Comparison of ENCODE assay signal across 12 cellular contexts in the genomic region with DNA sequence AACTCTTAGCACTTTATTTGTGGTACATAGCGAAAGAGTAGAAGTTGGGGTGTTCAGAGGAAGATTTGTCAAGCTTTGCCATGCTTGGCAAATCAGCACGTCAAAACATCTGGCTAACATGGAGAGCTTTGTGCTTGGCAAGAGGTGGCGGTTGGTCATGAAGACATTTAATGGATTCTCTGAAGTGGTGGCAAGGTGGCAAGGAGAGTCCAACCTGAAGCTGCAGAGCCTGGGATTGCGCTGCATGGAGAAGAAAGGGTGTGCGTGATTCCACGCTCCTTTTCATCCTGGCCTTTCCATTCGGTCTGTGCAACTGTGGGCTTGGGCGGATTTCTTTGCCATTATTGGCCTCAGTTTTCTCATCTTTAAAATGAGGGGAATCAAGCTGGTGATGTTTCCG. TPM values are rescaled to one million over a fixed set of nuclear protein-coding genes. Genes with fewer than 3 reads are reported as not detected.
A peak's percentile ranks its signal among the peaks of the same experiment; 100 is the strongest.
DNase-seq lines count a peak whose midpoint lies in the region; ATAC-seq and TF ChIP-seq lines count a peak whose summit lies in the region.
"Had no signal": no experiment of that assay in that cellular context is flagged by ENCODE, and none has a peak within 500 bp of the region (broad histone marks: within the 10 kb centered on the region; RNA-seq: fewer than 3 reads in every experiment).

No MANE protein-coding gene starts in this region.

- H3K4me3 Mint-ChIP-seq in naive thymus-derived CD4-positive, alpha-beta T cell, result peak overlapping the region in 6 of 10 donors; percentile 61 to 95 (median 89)

- peak overlapping the region; percentile 92 for H3K27ac ChIP-seq in colonic mucosa
- H3K27ac ChIP-seq in naive thymus-derived CD4-positive, alpha-beta T cell (ENCODE audit: low read depth, low read length), result no peak overlapping the region
- no peak overlapping the region for H3K27ac ChIP-seq in A673 (ENCODE audit: low read depth, low read length, poor library complexity, severe bottlenecking)

- H3K4me3 ChIP-seq in colonic mucosa (no peak overlapping the region), A673 (ENCODE audit: low read depth, low read length, poor library complexity, severe bottlenecking) (no peak overlapping the region), foreskin fibroblast (ENCODE audit: low read depth in 1 of 2, low read length in 2 of 2) (no peak overlapping the region)
- no peak overlapping the region for H3K4me3 ChIP-seq in naive thymus-derived CD4-positive, alpha-beta T cell (ENCODE audit: low read length)
- H3K4me3 ChIP-seq: mucosa of descending colon had no signal

- H3K27me3 ChIP-seq in colonic mucosa, result no peaks in the 10 kb centered on the region
- H3K27me3 ChIP-seq in naive thymus-derived CD4-positive, alpha-beta T cell (ENCODE audit: control insufficient read depth in 2 of 2, insufficient read depth in 2 of 2, low read length in 2 of 2), result no peaks in the 10 kb centered on the region
- H3K27me3 ChIP-seq in A673 (replicated peaks; ENCODE audit: insufficient read depth, low read depth, low read length, poor library complexity), result no peaks in the 10 kb centered on the region

- peaks cover 0 to 3% (median 0%) of the 10 kb centered on the region in 11 donors for H3K9me3 Mint-ChIP-seq in naive thymus-derived CD4-positive, alpha-beta T cell
- H3K9me3 Mint-ChIP-seq: activated T-helper 2 cell treated with anti-CD3 and anti-CD28 coated beads, Interferon-gamma antibody, Interleukin-2, Interleukin-4, amounts not matched to agents 10 μg/mL and 5 μg/mL and 100 μg/mL, durations not matched to agents 14 hours and 24 hours and 36 hours had no signal

- peak overlapping the region in 1 of 2 donors; percentile 64 for H3K9ac ChIP-seq in colonic mucosa (ENCODE audit: low read depth in 2 of 2, low read length in 2 of 2)

- peaks cover 0 to 8% (median 0%) of the 10 kb centered on the region in 5 donors for H3K36me3 Mint-ChIP-seq in naive thymus-derived CD4-positive, alpha-beta T cell

- CTCF ChIA-PET in naive thymus-derived CD4-positive, alpha-beta T cell (lab: Charles Lee), result no interaction called here
- CTCF ChIA-PET in A673 (lab: Charles Lee), result no interaction called here

- H3K27me3 Mint-ChIP-seq in naive thymus-derived CD4-positive, alpha-beta T cell, result peaks cover 0 to 8% (median 0%) of the 10 kb centered on the region in 5 donors

- H3K27ac Mint-ChIP-seq in naive thymus-derived CD4-positive, alpha-beta T cell, result peak overlapping the region in 7 of 9 donors; percentile 4 to 88 (median 64)
- H3K27ac Mint-ChIP-seq: activated T-helper 2 cell treated with anti-CD3 and anti-CD28 coated beads, Interferon-gamma antibody, Interleukin-2, Interleukin-4, amounts not matched to agents 10 μg/mL and 5 μg/mL and 100 μg/mL, durations not matched to agents 14 hours and 24 hours and 36 hours had no signal

- H3K4me1 Mint-ChIP-seq in naive thymus-derived CD4-positive, alpha-beta T cell, result peaks cover 25 to 71% (median 61%) of the 10 kb centered on the region in 7 donors

- H3K36me3 ChIP-seq in colonic mucosa, result no peaks in the 10 kb centered on the region
- H3K36me3 ChIP-seq in naive thymus-derived CD4-positive, alpha-beta T cell (ENCODE audit: control insufficient read depth in 2 of 3, insufficient read depth in 3 of 3, low read length in 3 of 3), result peaks cover 0 to 3% (median 0%) of the 10 kb centered on the region in 3 experiments
- H3K36me3 ChIP-seq in A673 (ENCODE audit: insufficient read depth, low read length, poor library complexity, severe bottlenecking), result no peaks in the 10 kb centered on the region

- DNase-seq in cardiac septum (ENCODE audit: low spot score) (peak; percentile 69), left cardiac atrium (no peak), colonic mucosa (peak; percentile 18), A673 (ENCODE audit: low spot score) (no peak), T-helper 9 cell (no peak), foreskin fibroblast (no peak), erythroblast (lab: John Stamatoyannopoulos, UW) (no peak)
- DNase-seq in naive thymus-derived CD4-positive, alpha-beta T cell, result no peak
- DNase-seq: activated CD4-positive, alpha-beta T cell treated with anti-CD3 and anti-CD28 coated beads for 4 hours; DMS53; mucosa of descending colon had no signal

- H3K4me1 ChIP-seq in colonic mucosa (peaks cover 13% of the 10 kb centered on the region), A673 (ENCODE audit: insufficient read depth, low read length, poor library complexity, severe bottlenecking) (peaks cover 9% of the 10 kb centered on the region)
- peaks cover 5 to 7% of the 10 kb centered on the region in 2 donors for H3K4me1 ChIP-seq in naive thymus-derived CD4-positive, alpha-beta T cell (ENCODE audit: control insufficient read depth in 2 of 2, insufficient read depth in 2 of 2, low read length in 2 of 2)

- no peak for ATAC-seq in left cardiac atrium
- ATAC-seq in naive thymus-derived CD4-positive, alpha-beta T cell, result no peak
- ATAC-seq: mucosa of descending colon had no signal

- POLR2A ChIA-PET in naive thymus-derived CD4-positive, alpha-beta T cell (lab: Charles Lee), result interaction anchor here (0.5 to 6.8 kb wide), 4 partner anchors 8 to 56 kb away, joined by 3 to 55 read pairs (median 4); partner anchors contain the start of gene ENTPD6
- POLR2A ChIA-PET in A673 (lab: Charles Lee; ENCODE audit: low non-redundant PET), result no interaction called here

- TF ChIP-seq POLR2A in erythroblast (IDR thresholded peaks at IDR 0.05; ENCODE audit: low read length), result no peak

- BruUV-seq in A673 (replicated peaks; lab: Mats Ljungman, UMichigan), result no TSS peak

- TF ChIP-seq CTCF in colonic mucosa (IDR thresholded peaks at IDR 0.05) (no peak), A673 (conservative IDR thresholded peaks at IDR 0.05; ENCODE audit: low read depth, low read length) (no peak), foreskin fibroblast (IDR thresholded peaks at IDR 0.05; ENCODE audit: low read depth, low read length) (no peak)

- H3K9me3 ChIP-seq in colonic mucosa (no peaks in the 10 kb centered on the region), A673 (ENCODE audit: low read depth, low read length, poor library complexity, severe bottlenecking) (no peaks in the 10 kb centered on the region)
- no peaks in the 10 kb centered on the region for H3K9me3 ChIP-seq in naive thymus-derived CD4-positive, alpha-beta T cell (ENCODE audit: control insufficient read depth in 2 of 3, low read length in 3 of 3)
- H3K9me3 ChIP-seq: mucosa of descending colon had no signal

- intact Hi-C loops in cardiac septum (cut with DNase I), result no loop called here
- intact Hi-C loops in left cardiac atrium (cut with DNase I), result loop anchor here in 1 of 2 donors (10.0 kb wide), 1 partner anchor 256 kb away; the partner anchor contains the start of gene APMAP
- intact Hi-C loops in colonic mucosa (cut with DNase I), result no loop called here
- intact Hi-C loops in naive thymus-derived CD4-positive, alpha-beta T cell (cut with micrococcal nuclease), result no loop called here
- intact Hi-C loops in A673 (cut with micrococcal nuclease; ENCODE audit: unreplicated experiment), result no loop called here

RNA-seq across cellular contexts. Expression of gene PYGB, which starts 3.1 kb away (rescaled TPM):
- total RNA-seq in cardiac septum (386 TPM), left cardiac atrium (100 to 1,000 TPM; 103 to 152 TPM), colonic mucosa (100 to 1,000 TPM; 211 to 295 TPM), A673 (2021) (52.3 and 53.5 TPM in 2 replicates)
- total RNA-seq in naive thymus-derived CD4-positive, alpha-beta T cell, result 10 to 100 TPM; 29.8 to 45.2 (median 43.6) TPM
- polyA plus RNA-seq in naive thymus-derived CD4-positive, alpha-beta T cell, result 10 to 100 TPM; 55.9 to 81.6 TPM

RNA-seq across cellular contexts. Expression of gene ENTPD6, which starts 55.5 kb away (rescaled TPM):
- total RNA-seq in cardiac septum (102 TPM), left cardiac atrium (100 to 1,000 TPM; 110 to 127 TPM), colonic mucosa (100 to 1,000 TPM; 120 to 201 TPM), A673 (2021) (50.2 and 53.2 TPM in 2 replicates)
- total RNA-seq in naive thymus-derived CD4-positive, alpha-beta T cell, result 100 to 1,000 TPM in 2 of 5 experiments, 10 to 100 TPM in 3; 41.1 to 108 (median 74.4) TPM
- polyA plus RNA-seq in naive thymus-derived CD4-positive, alpha-beta T cell, result 10 to 100 TPM; 43.7 to 56.9 TPM

Comparison
In these comparisons a context has a peak if more than half of its experiments do, and no peak if none do; other contexts are left out.
1. DNase-seq: peak in cardiac septum (single experiment) and colonic mucosa (single experiment); none in left cardiac atrium (single experiment), naive thymus-derived CD4-positive, alpha-beta T cell (0 of 9), A673 (single experiment), T-helper 9 cell (single experiment), foreskin fibroblast (0 of 2) and erythroblast (0 of 2).